In the genomic region with DNA sequence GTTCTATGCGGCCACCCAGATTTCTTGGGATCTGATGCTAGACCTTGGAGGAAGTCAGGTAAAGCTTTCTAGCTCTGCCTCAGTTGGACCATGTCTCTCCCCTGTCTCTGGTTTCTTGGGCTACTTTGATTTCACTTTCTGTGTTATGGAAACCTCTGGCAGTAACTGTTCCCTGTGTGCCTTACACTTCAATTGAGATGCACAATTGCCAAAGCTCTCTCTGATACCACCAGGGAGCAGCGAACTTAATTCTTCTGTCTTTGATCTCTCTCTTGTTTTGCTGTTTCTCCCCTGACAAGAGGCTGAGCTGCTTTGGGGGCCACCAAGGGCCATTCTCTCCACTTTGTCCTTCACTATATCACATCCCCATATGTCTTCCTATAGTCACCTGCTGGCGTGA, we compare ENCODE assay signal across 18 cellular contexts.
A peak's percentile ranks its signal among the peaks of the same experiment; 100 is the strongest.
DNase-seq lines count a peak whose midpoint lies in the region; ATAC-seq, FAIRE-seq and TF ChIP-seq lines count a peak whose summit lies in the region.
"Had no signal": no experiment of that assay in that cellular context is flagged by ENCODE, and none has a peak within 500 bp of the region (broad histone marks: within the 10 kb centered on the region; RNA-seq: fewer than 3 reads in every experiment).

No MANE protein-coding gene starts in this region.

- ATAC-seq in heart right ventricle (peak in 7 of 8 donors; percentile 11 to 59 (median 40)), gastrocnemius medialis (no peak), HG03095 (IDR thresholded peaks at IDR 0.05; ENCODE audit: unreplicated experiment) (no peak)

- no peak overlapping the region for H3K4me2 ChIP-seq in mesendoderm (ENCODE audit: low read length)
- H3K4me2 ChIP-seq: A549; BLaER1 treated with 17β-estradiol and CSF1 and Interleukin-3, amounts not matched to agents 10 nM and 100 nM had no signal

- H3K9ac ChIP-seq in mesendoderm (ENCODE audit: low read length), result no peak overlapping the region
- H3K9ac ChIP-seq: BLaER1 treated with 17β-estradiol and CSF1 and Interleukin-3, amounts not matched to agents 10 nM and 100 nM had no signal

- H3K4ac ChIP-seq in mesendoderm (ENCODE audit: low read depth, low read length), result no peak overlapping the region

- no TSS peak for BruUV-seq in Calu3 (replicated peaks; lab: Mats Ljungman, UMichigan)

- H3K9me3 Mint-ChIP-seq in Calu3 (ENCODE audit: low read depth, unreplicated experiment), result no peaks in the 10 kb centered on the region

- no peaks in the 10 kb centered on the region for H3K36me3 Mint-ChIP-seq in Calu3 (ENCODE audit: insufficient read depth, unreplicated experiment)
- H3K36me3 Mint-ChIP-seq: CD4-positive, alpha-beta memory T cell had no signal

- no peak overlapping the region for H2AK5ac ChIP-seq in mesendoderm (ENCODE audit: low read length)

- H2BK5ac ChIP-seq in mesendoderm (ENCODE audit: low read length), result no peak overlapping the region

- TF ChIP-seq POLR2A in esophagus muscularis mucosa (IDR thresholded peaks at IDR 0.05; ENCODE audit: low read depth), result no peak
- no peak for TF ChIP-seq POLR2A in gastrocnemius medialis (IDR thresholded peaks at IDR 0.05)

- no peak overlapping the region for H4K8ac ChIP-seq in mesendoderm (ENCODE audit: low read depth, low read length)

- 89% methylated on average over 3 of the region's 3 CpGs for WGBS in esophagus muscularis mucosa
- WGBS in heart right ventricle, 2 donors, result 83 to 84% methylated on average over 3 of the region's 3 CpGs
- WGBS in mesendoderm (ENCODE audit: extremely low coverage, insufficient coverage, low lambda C conversion rate), result no CpG with 5 or more reads among the region's 3 CpGs

- H3K9me3 ChIP-seq in esophagus muscularis mucosa (no peaks in the 10 kb centered on the region), heart right ventricle (no peaks in the 10 kb centered on the region), gastrocnemius medialis (no peaks in the 10 kb centered on the region)
- H3K9me3 ChIP-seq: A549; BLaER1 treated with 17β-estradiol and CSF1 and Interleukin-3, amounts not matched to agents 10 nM and 100 nM had no signal

- H3K4me3 Mint-ChIP-seq in Calu3 (ENCODE audit: low read depth, unreplicated experiment), result no peak overlapping the region
- H3K4me3 Mint-ChIP-seq: CD4-positive, alpha-beta memory T cell had no signal

- H3K18ac ChIP-seq in mesendoderm (ENCODE audit: low read length), result no peak overlapping the region

- peak; percentile 60 for DNase-seq in esophagus muscularis mucosa (ENCODE audit: extremely low spot score)
- DNase-seq in heart right ventricle, result no peak
- DNase-seq in mesendoderm, result peak; percentile 8
- no peak for DNase-seq in gastrocnemius medialis
- DNase-seq in Calu3, result no peak
- no peak for DNase-seq in urothelium cell line (ENCODE audit: low spot score)
- no peak for DNase-seq in activated CD8-positive, alpha-beta memory T cell treated with anti-CD3 and anti-CD28 coated beads for 24 hours
- DNase-seq: CD4-positive, alpha-beta memory T cell; COR-L47; IMR-90; NCI-H2029 treated with DMSO at 0.1 percent for 48 hours; NCI-H526 treated with DMSO at 0.1 percent for 48 hours had no signal

- H4K5ac ChIP-seq in mesendoderm (ENCODE audit: low read length), result no peak overlapping the region

- CTCF ChIA-PET in Calu3 (lab: Charles Lee), result interaction anchor here (1.1 kb wide), 1 partner anchor 39 kb away, joined by 6 read pairs; no protein-coding TSS in a partner anchor

- H3K27me3 Mint-ChIP-seq in Calu3 (ENCODE audit: unreplicated experiment), result peaks cover 60% of the 10 kb centered on the region

- no peaks in the 10 kb centered on the region for H3K27me3 ChIP-seq in esophagus muscularis mucosa
- H3K27me3 ChIP-seq in heart right ventricle, result no peaks in the 10 kb centered on the region
- H3K27me3 ChIP-seq in mesendoderm (ENCODE audit: insufficient read depth, low read length, poor library complexity), result no peaks in the 10 kb centered on the region
- H3K27me3 ChIP-seq in gastrocnemius medialis, result no peaks in the 10 kb centered on the region
- H3K27me3 ChIP-seq: BLaER1 treated with 17β-estradiol and CSF1 and Interleukin-3, amounts not matched to agents 10 nM and 100 nM had no signal

- no peak for TF ChIP-seq EP300 in esophagus muscularis mucosa (IDR thresholded peaks at IDR 0.05)

- no peaks in the 10 kb centered on the region for H3K79me1 ChIP-seq in mesendoderm (ENCODE audit: low read length)

- no peak for FAIRE-seq in urothelium cell line (lab: Jason Lieb, UNC)
- FAIRE-seq: A549, G401.6, GM12878 had no signal

- intact Hi-C loops in esophagus muscularis mucosa (cut with DNase I) (no loop called here), heart right ventricle (cut with DNase I) (loop anchor here in 1 of 10 donors (10.0 kb wide), 1 partner anchor 87 kb away; no protein-coding TSS in a partner anchor), gastrocnemius medialis (cut with DNase I; ENCODE audit: low total_unique reads) (no loop called here), Calu3 (cut with micrococcal nuclease; ENCODE audit: unreplicated experiment) (no loop called here)

- H2BK15ac ChIP-seq in mesendoderm (replicated peaks; ENCODE audit: low read depth), result no peak overlapping the region

- H3K27ac Mint-ChIP-seq in Calu3 (ENCODE audit: unreplicated experiment), result no peak overlapping the region
- H3K27ac Mint-ChIP-seq: CD4-positive, alpha-beta memory T cell had no signal

- no peaks in the 10 kb centered on the region for H3K79me2 ChIP-seq in mesendoderm (ENCODE audit: control insufficient read depth, insufficient read depth, low read length)

- TF ChIP-seq CTCF in esophagus muscularis mucosa (IDR thresholded peaks at IDR 0.05) (no peak), heart right ventricle (IDR thresholded peaks at IDR 0.05) (no peak), gastrocnemius medialis (IDR thresholded peaks at IDR 0.05 in 4 of 5, conservative IDR thresholded peaks at IDR 0.05 in 1 of 5) (no peak), Calu3 (IDR thresholded peaks at IDR 0.05; ENCODE audit: unreplicated experiment) (no peak)

- H2BK120ac ChIP-seq in mesendoderm (ENCODE audit: low read depth, low read length), result no peak overlapping the region

- H3K27ac ChIP-seq in esophagus muscularis mucosa (replicated peaks in 1 of 4), result peak overlapping the region; percentile 73 to 79 (median 75)
- H3K27ac ChIP-seq in heart right ventricle, result peak overlapping the region; percentile 3 to 90 (median 82)
- no peak overlapping the region for H3K27ac ChIP-seq in mesendoderm (ENCODE audit: low read depth, low read length)
- peak overlapping the region in 3 of 4 donors; percentile 5 to 47 (median 32) for H3K27ac ChIP-seq in gastrocnemius medialis
- H3K27ac ChIP-seq: A549; BLaER1 treated with 17β-estradiol and CSF1 and Interleukin-3, amounts not matched to agents 10 nM and 100 nM; RWPE1 had no signal

- H3K4me3 ChIP-seq in esophagus muscularis mucosa, result no peak overlapping the region
- no peak overlapping the region for H3K4me3 ChIP-seq in heart right ventricle
- H3K4me3 ChIP-seq in mesendoderm (ENCODE audit: low read length), result no peak overlapping the region
- no peak overlapping the region for H3K4me3 ChIP-seq in gastrocnemius medialis
- H3K4me3 ChIP-seq: A549; BLaER1 treated with 17β-estradiol and CSF1 and Interleukin-3, amounts not matched to agents 10 nM and 100 nM; GM12878 had no signal

- peaks cover 31 to 61% (median 51%) of the 10 kb centered on the region in 4 donors for H3K4me1 ChIP-seq in esophagus muscularis mucosa
- H3K4me1 ChIP-seq in heart right ventricle, result peaks cover 0 to 57% (median 27%) of the 10 kb centered on the region in 9 donors
- no peaks in the 10 kb centered on the region for H3K4me1 ChIP-seq in mesendoderm (ENCODE audit: control insufficient read depth, low read depth, low read length)
- peaks cover 15 to 25% of the 10 kb centered on the region in 2 donors for H3K4me1 ChIP-seq in gastrocnemius medialis
- H3K4me1 ChIP-seq: A549; BLaER1 treated with 17β-estradiol and CSF1 and Interleukin-3, amounts not matched to agents 10 nM and 100 nM had no signal

- in situ Hi-C loops in gastrocnemius medialis (cut with MboI; ENCODE audit: low sequenced_read_pairs in 4 of 4), result no loop called here

- no peaks in the 10 kb centered on the region for H3K4me1 Mint-ChIP-seq in Calu3 (ENCODE audit: low read depth, unreplicated experiment)
- H3K4me1 Mint-ChIP-seq: CD4-positive, alpha-beta memory T cell had no signal

- H3K23ac ChIP-seq in mesendoderm (ENCODE audit: low read length), result no peak overlapping the region

- peaks cover 0 to 9% (median 3%) of the 10 kb centered on the region in 4 donors for H3K36me3 ChIP-seq in esophagus muscularis mucosa
- H3K36me3 ChIP-seq in heart right ventricle, result peaks cover 0 to 15% (median 0%) of the 10 kb centered on the region in 9 donors
- no peaks in the 10 kb centered on the region for H3K36me3 ChIP-seq in mesendoderm (ENCODE audit: control insufficient read depth, insufficient read depth, low read length)
- H3K36me3 ChIP-seq in gastrocnemius medialis, result no peaks in the 10 kb centered on the region
- H3K36me3 ChIP-seq: BLaER1 treated with 17β-estradiol and CSF1 and Interleukin-3, amounts not matched to agents 10 nM and 100 nM had no signal

- H3K56ac ChIP-seq in mesendoderm (ENCODE audit: low read length), result no peak overlapping the region

Comparison
In these comparisons a context has a peak if more than half of its experiments do, and no peak if none do; other contexts are left out.
1. DNase-seq: peak in esophagus muscularis mucosa (single experiment) and mesendoderm (single experiment); none in heart right ventricle (0 of 2), gastrocnemius medialis (0 of 2), Calu3 (single experiment), urothelium cell line (single experiment) and activated CD8-positive, alpha-beta memory T cell treated with anti-CD3 and anti-CD28 coated beads for 24 hours (single experiment).
2. ATAC-seq: peak in heart right ventricle (7 of 8); none in gastrocnemius medialis (0 of 2) and HG03095 (single experiment).